Comparison of ENCODE assay signal across 11 cellular contexts in genomic region chr6:155628315-155628714, GRCh38.
DNase-seq lines count a peak whose midpoint lies in the region; ATAC-seq and TF ChIP-seq lines count a peak whose summit lies in the region.
"Had no signal": no experiment of that assay in that cellular context is flagged by ENCODE, and none has a peak within 500 bp of the region (broad histone marks: within the 10 kb centered on the region; RNA-seq: fewer than 3 reads in every experiment).

No MANE protein-coding gene starts in this region.

- no peak overlapping the region for H3K27ac ChIP-seq in foreskin keratinocyte

- H3K4me1 ChIP-seq in foreskin keratinocyte, result no peaks in the 10 kb centered on the region

- H3K27me3 ChIP-seq in foreskin keratinocyte, result no peaks in the 10 kb centered on the region

- peak; percentile 52 to 53 for DNase-seq in stimulated activated CD4-positive, alpha-beta T cell treated with anti-CD3 and anti-CD28 coated beads, Interleukin-15, amount 100 ng/mL, for 48 hours (ENCODE audit: low read depth in 2 of 2)
- DNase-seq in SHP77 (lab: John Stamatoyannopoulos, UW) (no peak), NK-92 (lab: John Stamatoyannopoulos, UW; ENCODE audit: unreplicated experiment) (no peak), foreskin keratinocyte (no peak)
- DNase-seq: DMS79 treated with DMSO at 0.1 percent for 48 hours, NCI-H1436, SK-N-SH had no signal

- ATAC-seq in GM18517 (IDR thresholded peaks at IDR 0.05; ENCODE audit: unreplicated experiment) (peak; percentile 82), GM21528 (IDR thresholded peaks at IDR 0.05; ENCODE audit: low FRiP score, unreplicated experiment) (peak; percentile 77), HG03520 (IDR thresholded peaks at IDR 0.05; ENCODE audit: unreplicated experiment) (peak; percentile 98), HG03457 (IDR thresholded peaks at IDR 0.05; ENCODE audit: unreplicated experiment) (no peak), foreskin keratinocyte (no peak)

- TF ChIP-seq CTCF in foreskin keratinocyte (conservative IDR thresholded peaks at IDR 0.05), result no peak

Comparison
In these comparisons a context has a peak if more than half of its experiments do, and no peak if none do; other contexts are left out.
1. ATAC-seq: peak in GM18517 (single experiment), GM21528 (single experiment) and HG03520 (single experiment); none in HG03457 (single experiment) and foreskin keratinocyte (single experiment).
2. DNase-seq: peak in stimulated activated CD4-positive, alpha-beta T cell treated with anti-CD3 and anti-CD28 coated beads, Interleukin-15, amount 100 ng/mL, for 48 hours (2 of 2); none in SHP77 (0 of 2), NK-92 (single experiment) and foreskin keratinocyte (0 of 2).